In genomic region chr6:43269273-43270007, GRCh38 we compare ENCODE assay signal across 1 cellular context.
TF ChIP-seq lines count a peak whose summit lies in the region.

No MANE protein-coding gene starts in this region.

TF ChIP-seq in SK-N-SH, 30 proteins besides CTCF, POLR2A, EP300 and RAD21 (continued from another document):
- no peak for TF ChIP-seq TAF1 (IDR thresholded peaks at IDR 0.05; ENCODE audit: borderline replicate concordance, low read depth, low read length)
- TF ChIP-seq MAX (IDR thresholded peaks at IDR 0.05; ENCODE audit: low read depth) = no peak
- TF ChIP-seq NFIC (IDR thresholded peaks at IDR 0.05; ENCODE audit: borderline replicate concordance) = no peak
- TF ChIP-seq GABPA (IDR thresholded peaks at IDR 0.05; ENCODE audit: low read depth) = no peak
- TF ChIP-seq FOXM1 (IDR thresholded peaks at IDR 0.05; ENCODE audit: low read depth) = no peak
- no peak for TF ChIP-seq RXRA (IDR thresholded peaks at IDR 0.05; ENCODE audit: borderline replicate concordance, low read depth)
TF ChIP-seq in SK-N-SH: peak in this region for 0.
